1 cellular context compared by ENCODE assay signal in genomic region chr14:94059998-94060397, GRCh38.
TF ChIP-seq lines count a peak whose summit lies in the region.

No MANE protein-coding gene starts in this region.

TF ChIP-seq in HepG2, 621 proteins besides CTCF, POLR2A, EP300 and RAD21 (continued from another document and continues in another):
- TF ChIP-seq LRRFIP1 (CRISPR knock-in tag; conservative IDR thresholded peaks at IDR 0.05) (no peak), GABPB1 (CRISPR knock-in tag; IDR thresholded peaks at IDR 0.05) (no peak), DDIT3 (CRISPR knock-in tag; IDR thresholded peaks at IDR 0.05) (no peak), KDM5B (CRISPR knock-in tag; IDR thresholded peaks at IDR 0.05; ENCODE audit: borderline replicate concordance) (no peak), SIX1 (CRISPR knock-in tag; IDR thresholded peaks at IDR 0.05; ENCODE audit: borderline replicate concordance) (no peak), SNAPC2 (CRISPR knock-in tag; IDR thresholded peaks at IDR 0.05) (no peak), ZNF670 (CRISPR knock-in tag; IDR thresholded peaks at IDR 0.05; ENCODE audit: borderline replicate concordance) (no peak), PAXIP1 (CRISPR knock-in tag; conservative IDR thresholded peaks at IDR 0.05) (peak; percentile 79), RBM22 (optimal IDR thresholded peaks at IDR 0.05; ENCODE audit: low read length) (no peak), HOXA3 (CRISPR knock-in tag; IDR thresholded peaks at IDR 0.05) (no peak; the same call in 1 of the 2 replicates), CHCHD3 (CRISPR knock-in tag; IDR thresholded peaks at IDR 0.05) (no peak), PLRG1 (conservative IDR thresholded peaks at IDR 0.05) (no peak), ZNF83 (CRISPR knock-in tag; IDR thresholded peaks at IDR 0.05; ENCODE audit: borderline replicate concordance) (no peak), HNF4G (IDR thresholded peaks at IDR 0.05; ENCODE audit: borderline replicate concordance, low read depth, low read length) (no peak), HNF4G (CRISPR knock-in tag; IDR thresholded peaks at IDR 0.05; ENCODE audit: borderline replicate concordance, low read depth) (no peak), ZNF574 (CRISPR knock-in tag; IDR thresholded peaks at IDR 0.05) (0 out of 2 replicates have a peak, but pooled peaks have one; percentile 21), YEATS2 (CRISPR knock-in tag; IDR thresholded peaks at IDR 0.05; ENCODE audit: borderline replicate concordance) (no peak), HMGXB4 (CRISPR knock-in tag; IDR thresholded peaks at IDR 0.05; ENCODE audit: borderline replicate concordance in 1 of 2, low read depth in 1 of 2) (no peak), HBP1 (CRISPR knock-in tag; IDR thresholded peaks at IDR 0.05; ENCODE audit: low read depth) (no peak), PBX2 (CRISPR knock-in tag; IDR thresholded peaks at IDR 0.05) (no peak), ZNF101 (CRISPR knock-in tag; IDR thresholded peaks at IDR 0.05; ENCODE audit: borderline replicate concordance, low read depth) (no peak), SRSF1 (optimal IDR thresholded peaks at IDR 0.05; ENCODE audit: low read depth, low read length) (no peak), AKNA (CRISPR knock-in tag; IDR thresholded peaks at IDR 0.05; ENCODE audit: borderline replicate concordance) (no peak), ZNF652 (CRISPR knock-in tag; IDR thresholded peaks at IDR 0.05; ENCODE audit: borderline replicate concordance, low read depth) (no peak), DNMT3B (CRISPR knock-in tag; conservative IDR thresholded peaks at IDR 0.05) (no peak), ZNF766 (CRISPR knock-in tag; IDR thresholded peaks at IDR 0.05; ENCODE audit: borderline replicate concordance) (no peak), ZNF598 (CRISPR knock-in tag; IDR thresholded peaks at IDR 0.05; ENCODE audit: borderline replicate concordance) (no peak), TEAD3 (CRISPR knock-in tag; optimal IDR thresholded peaks at IDR 0.05; ENCODE audit: borderline replicate concordance) (peak; percentile 55), NFE2 (CRISPR knock-in tag; IDR thresholded peaks at IDR 0.05) (no peak), ZNF354B (CRISPR knock-in tag; IDR thresholded peaks at IDR 0.05) (no peak), BATF2 (CRISPR knock-in tag; IDR thresholded peaks at IDR 0.05) (no peak), ZNF30 (CRISPR knock-in tag; IDR thresholded peaks at IDR 0.05) (no peak), GZF1 (CRISPR knock-in tag; IDR thresholded peaks at IDR 0.05) (no peak), ZKSCAN8 (CRISPR knock-in tag; IDR thresholded peaks at IDR 0.05; ENCODE audit: borderline replicate concordance) (no peak), ZFP91 (CRISPR knock-in tag; IDR thresholded peaks at IDR 0.05; ENCODE audit: borderline replicate concordance) (no peak), SATB2 (CRISPR knock-in tag; IDR thresholded peaks at IDR 0.05) (no peak)
